In genomic region chr7:19146699-19147098, GRCh38 we compare ENCODE assay signal across 1 cellular context.
TF ChIP-seq lines count a peak whose summit lies in the region.

No MANE protein-coding gene starts in this region.

TF ChIP-seq in IMR-90, 13 proteins besides CTCF, POLR2A, EP300 and RAD21 (continued from another document):
- TF ChIP-seq, protein P1, sequence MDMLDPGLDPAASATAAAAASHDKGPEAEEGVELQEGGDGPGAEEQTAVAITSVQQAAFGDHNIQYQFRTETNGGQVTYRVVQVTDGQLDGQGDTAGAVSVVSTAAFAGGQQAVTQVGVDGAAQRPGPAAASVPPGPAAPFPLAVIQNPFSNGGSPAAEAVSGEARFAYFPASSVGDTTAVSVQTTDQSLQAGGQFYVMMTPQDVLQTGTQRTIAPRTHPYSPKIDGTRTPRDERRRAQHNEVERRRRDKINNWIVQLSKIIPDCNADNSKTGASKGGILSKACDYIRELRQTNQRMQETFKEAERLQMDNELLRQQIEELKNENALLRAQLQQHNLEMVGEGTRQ (IDR thresholded peaks at IDR 0.05; ENCODE audit: low read depth, low read length): no peak
- TF ChIP-seq, protein P2, sequence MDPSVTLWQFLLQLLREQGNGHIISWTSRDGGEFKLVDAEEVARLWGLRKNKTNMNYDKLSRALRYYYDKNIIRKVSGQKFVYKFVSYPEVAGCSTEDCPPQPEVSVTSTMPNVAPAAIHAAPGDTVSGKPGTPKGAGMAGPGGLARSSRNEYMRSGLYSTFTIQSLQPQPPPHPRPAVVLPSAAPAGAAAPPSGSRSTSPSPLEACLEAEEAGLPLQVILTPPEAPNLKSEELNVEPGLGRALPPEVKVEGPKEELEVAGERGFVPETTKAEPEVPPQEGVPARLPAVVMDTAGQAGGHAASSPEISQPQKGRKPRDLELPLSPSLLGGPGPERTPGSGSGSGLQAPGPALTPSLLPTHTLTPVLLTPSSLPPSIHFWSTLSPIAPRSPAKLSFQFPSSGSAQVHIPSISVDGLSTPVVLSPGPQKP (IDR thresholded peaks at IDR 0.05; ENCODE audit: borderline replicate concordance, low read depth, low read length): no peak
- TF ChIP-seq CHD1 (IDR thresholded peaks at IDR 0.05; ENCODE audit: low read depth, low read length) (no peak), MAFK (IDR thresholded peaks at IDR 0.05; ENCODE audit: low read depth, low read length) (no peak), MXI1 (IDR thresholded peaks at IDR 0.05; ENCODE audit: borderline replicate concordance, low read depth, low read length) (no peak), RCOR1 (IDR thresholded peaks at IDR 0.05; ENCODE audit: insufficient replicate concordance, low read length) (no peak), FOS (IDR thresholded peaks at IDR 0.05; ENCODE audit: low read depth, low read length) (no peak)
